ENCODE assay signal across 20 cellular contexts in genomic region chr11:14306481-14306880, GRCh38. TPM values are rescaled to one million over a fixed set of nuclear protein-coding genes. Genes with fewer than 3 reads are reported as not detected.
DNase-seq lines count a peak whose midpoint lies in the region; ATAC-seq, FAIRE-seq and TF ChIP-seq lines count a peak whose summit lies in the region.
"Had no signal": no experiment of that assay in that cellular context is flagged by ENCODE, and none has a peak within 500 bp of the region (broad histone marks: within the 10 kb centered on the region; RNA-seq: fewer than 3 reads in every experiment).

No MANE protein-coding gene starts in this region.

- H3K27me3 Mint-ChIP-seq in activated CD8-positive, alpha-beta memory T cell treated with anti-CD3 and anti-CD28 coated beads, Interleukin-2, amount 10 ng/mL, durations not matched to agents 7 days and 5 days: no peaks in the 10 kb centered on the region
- H3K27me3 Mint-ChIP-seq: activated naive CD4-positive, alpha-beta T cell treated with anti-CD3 and anti-CD28 coated beads, Interleukin-2, amount 10 ng/mL, durations not matched to agents 7 days and 5 days had no signal

- no peak overlapping the region for H3K4me3 ChIP-seq in fibroblast of the aortic adventitia (ENCODE audit: low read depth, low read length)
- H3K4me3 ChIP-seq: ascending aorta, BLaER1, colonic mucosa, prostate gland, testis had no signal

- CTCF ChIA-PET in activated CD8-positive, alpha-beta memory T cell treated with anti-CD3 and anti-CD28 coated beads, Interleukin-2, amount 10 ng/mL, durations not matched to agents 7 days and 5 days (lab: Charles Lee): interaction anchor here (0.7 to 1.4 kb wide), 3 partner anchors 14 to 112 kb away, joined by 3 to 6 read pairs (median 4); no protein-coding TSS in a partner anchor

- no peak for TF ChIP-seq POLR2A in GM12892 (IDR thresholded peaks at IDR 0.05; ENCODE audit: low read depth, low read length)

- H3K36me3 Mint-ChIP-seq in stimulated activated effector memory CD8-positive, alpha-beta T cell treated with anti-CD3 and anti-CD28 coated beads, Interleukin-12 subunit alpha, Interleukin-12 subunit beta, amount 100 ng/mL, for 72 hours: no peaks in the 10 kb centered on the region
- H3K36me3 Mint-ChIP-seq in activated CD8-positive, alpha-beta memory T cell treated with anti-CD3 and anti-CD28 coated beads, Interleukin-2, amount 10 ng/mL, durations not matched to agents 7 days and 5 days: no peaks in the 10 kb centered on the region
- H3K36me3 Mint-ChIP-seq: activated naive CD4-positive, alpha-beta T cell treated with anti-CD3 and anti-CD28 coated beads, Interleukin-2, amount 10 ng/mL, durations not matched to agents 7 days and 5 days; natural killer cell had no signal

- ATAC-seq in stimulated activated effector memory CD8-positive, alpha-beta T cell treated with anti-CD3 and anti-CD28 coated beads, Interleukin-12 subunit alpha, Interleukin-12 subunit beta, amount 100 ng/mL, for 72 hours: no peak
- ATAC-seq in activated CD8-positive, alpha-beta memory T cell treated with anti-CD3 and anti-CD28 coated beads, Interleukin-2, amount 10 ng/mL, durations not matched to agents 7 days and 5 days: no peak
- ATAC-seq: natural killer cell had no signal

- peak; percentile 20 for TF ChIP-seq CTCF in fibroblast of the aortic adventitia (IDR thresholded peaks at IDR 0.05; ENCODE audit: insufficient read depth, low read length)

- no peaks in the 10 kb centered on the region for H3K9me3 Mint-ChIP-seq in stimulated activated effector memory CD8-positive, alpha-beta T cell treated with anti-CD3 and anti-CD28 coated beads, Interleukin-12 subunit alpha, Interleukin-12 subunit beta, amount 100 ng/mL, for 72 hours
- no peaks in the 10 kb centered on the region for H3K9me3 Mint-ChIP-seq in activated CD8-positive, alpha-beta memory T cell treated with anti-CD3 and anti-CD28 coated beads, Interleukin-2, amount 10 ng/mL, durations not matched to agents 7 days and 5 days (ENCODE audit: low read depth)
- H3K9me3 Mint-ChIP-seq: activated naive CD4-positive, alpha-beta T cell treated with anti-CD3 and anti-CD28 coated beads, Interleukin-2, amount 10 ng/mL, durations not matched to agents 7 days and 5 days; natural killer cell had no signal

- H3K4me1 Mint-ChIP-seq in stimulated activated effector memory CD8-positive, alpha-beta T cell treated with anti-CD3 and anti-CD28 coated beads, Interleukin-12 subunit alpha, Interleukin-12 subunit beta, amount 100 ng/mL, for 72 hours: peaks cover 17% of the 10 kb centered on the region
- peaks cover 16% of the 10 kb centered on the region for H3K4me1 Mint-ChIP-seq in activated CD8-positive, alpha-beta memory T cell treated with anti-CD3 and anti-CD28 coated beads, Interleukin-2, amount 10 ng/mL, durations not matched to agents 7 days and 5 days

- in situ Hi-C loops in SK-MEL-5 (cut with HindIII; ENCODE audit: low pct_unique_long_range_greater_than_20kb, low sequenced_read_pairs): no loop called here

- FAIRE-seq in GM12892 (lab: Jason Lieb, UNC): peak; percentile 54
- FAIRE-seq: small intestine had no signal

- no peak overlapping the region for H3K4me3 Mint-ChIP-seq in stimulated activated effector memory CD8-positive, alpha-beta T cell treated with anti-CD3 and anti-CD28 coated beads, Interleukin-12 subunit alpha, Interleukin-12 subunit beta, amount 100 ng/mL, for 72 hours
- no peak overlapping the region for H3K4me3 Mint-ChIP-seq in activated CD8-positive, alpha-beta memory T cell treated with anti-CD3 and anti-CD28 coated beads, Interleukin-2, amount 10 ng/mL, durations not matched to agents 7 days and 5 days
- H3K4me3 Mint-ChIP-seq: activated naive CD4-positive, alpha-beta T cell treated with anti-CD3 and anti-CD28 coated beads, Interleukin-2, amount 10 ng/mL, durations not matched to agents 7 days and 5 days; natural killer cell had no signal

- peak overlapping the region; percentile 36 for H3K27ac Mint-ChIP-seq in stimulated activated effector memory CD8-positive, alpha-beta T cell treated with anti-CD3 and anti-CD28 coated beads, Interleukin-12 subunit alpha, Interleukin-12 subunit beta, amount 100 ng/mL, for 72 hours
- no peak overlapping the region for H3K27ac Mint-ChIP-seq in activated CD8-positive, alpha-beta memory T cell treated with anti-CD3 and anti-CD28 coated beads, Interleukin-2, amount 10 ng/mL, durations not matched to agents 7 days and 5 days
- H3K27ac Mint-ChIP-seq: activated naive CD4-positive, alpha-beta T cell treated with anti-CD3 and anti-CD28 coated beads, Interleukin-2, amount 10 ng/mL, durations not matched to agents 7 days and 5 days had no signal

- DNase-seq in GM12892 (ENCODE audit: insufficient read length): no peak
- DNase-seq in SK-MEL-5 (ENCODE audit: low read depth, low spot score): peak; percentile 15
- DNase-seq in fibroblast of the aortic adventitia (ENCODE audit: low read depth): no peak
- DNase-seq in stimulated activated effector memory CD8-positive, alpha-beta T cell treated with anti-CD3 and anti-CD28 coated beads, Interleukin-12 subunit alpha, Interleukin-12 subunit beta, amount 100 ng/mL, for 72 hours (ENCODE audit: low spot score in 2 of 2): no peak
- no peak for DNase-seq in stimulated activated CD4-positive, alpha-beta T cell treated with anti-CD3 and anti-CD28 coated beads, Interleukin-2, amount 100 ng/mL, for 24 hours
- DNase-seq in LoVo (ENCODE audit: low spot score): no peak
- DNase-seq in activated CD8-positive, alpha-beta memory T cell treated with anti-CD3 and anti-CD28 coated beads, Interleukin-2, amount 10 ng/mL, durations not matched to agents 7 days and 5 days: no peak
- DNase-seq: activated CD4-positive, alpha-beta T cell treated with anti-CD3 and anti-CD28 coated beads for 4 hours; activated naive CD4-positive, alpha-beta T cell treated with anti-CD3 and anti-CD28 coated beads, Interleukin-2, amount 10 ng/mL, durations not matched to agents 7 days and 5 days; colonic mucosa; IMR-90; natural killer cell; NCI-H2081 treated with DMSO at 0.1 percent for 48 hours; NCI-H524; small intestine; T-helper 9 cell; testis had no signal

RNA-seq across cellular contexts. Expression of gene RRAS2, which starts 52.5 kb away (rescaled TPM):
- polyA plus RNA-seq in GM12892 (2012; ENCODE audit: missing spikeins): 38.0 TPM
- total RNA-seq in SK-MEL-5 (2014; rRNA removed; shearing (Covaris generic)): 32.3 and 37.3 TPM in 2 replicates
- 20.3 and 22.6 TPM in 2 replicates for polyA plus RNA-seq in SK-MEL-5 (2015; cell fraction: cytosol; rRNA removed)
- polyA plus RNA-seq in SK-MEL-5 (2015; cell fraction: nucleus; rRNA removed): 6.4 and 10.2 TPM in 2 replicates
- 83.0 and 95.6 TPM in 2 replicates for total RNA-seq in fibroblast of the aortic adventitia (ENCODE audit: low replicate concordance)
- total RNA-seq in activated CD8-positive, alpha-beta memory T cell treated with anti-CD3 and anti-CD28 coated beads, Interleukin-2, amount 10 ng/mL, durations not matched to agents 7 days and 5 days: 10 to 100 TPM; 74.8 to 76.1 TPM
